Comparison of ENCODE assay signal across 8 cellular contexts in genomic region chr17:49361902-49362722, GRCh38. TPM values are rescaled to one million over a fixed set of nuclear protein-coding genes. Genes with fewer than 3 reads are reported as not detected.
DNase-seq lines count a peak whose midpoint lies in the region; ATAC-seq and TF ChIP-seq lines count a peak whose summit lies in the region.

Gene ZNF652, minus strand, starts transcription at chr17:49362250. Its CDS starts 44,525 bp downstream, at chr17:49317725.

- no peaks in the 10 kb centered on the region for H3K36me3 ChIP-seq in HUES48 (ENCODE audit: control insufficient read depth, insufficient read depth, low read length)
- no peaks in the 10 kb centered on the region for H3K36me3 ChIP-seq in endodermal cell (ENCODE audit: control insufficient read depth, insufficient read depth, low read length)

- H3K9me3 Mint-ChIP-seq in endodermal cell (no peaks in the 10 kb centered on the region), mesothelial cell of epicardium (no peaks in the 10 kb centered on the region)

- TF ChIP-seq CTCF in endodermal cell (conservative IDR thresholded peaks at IDR 0.05) (no peak), mesothelial cell of epicardium (IDR thresholded peaks at IDR 0.05; ENCODE audit: unreplicated experiment) (no peak)

- peaks cover 2% of the 10 kb centered on the region for H3K27me3 Mint-ChIP-seq in endodermal cell (ENCODE audit: insufficient read depth)
- no peaks in the 10 kb centered on the region for H3K27me3 Mint-ChIP-seq in mesothelial cell of epicardium (ENCODE audit: low read depth)

- ATAC-seq in GM21360 (IDR thresholded peaks at IDR 0.05; ENCODE audit: unreplicated experiment) = peak; percentile 63

- peak; percentile 95 for DNase-seq in COLO668 (lab: John Stamatoyannopoulos, UW; ENCODE audit: unreplicated experiment)
- peak; percentile 84 for DNase-seq in NOMO-1 treated with dmso at 0.1 percent for 144 hours (lab: John Stamatoyannopoulos, UW; ENCODE audit: unreplicated experiment)
- peak; percentile 69 for DNase-seq in activated CD8-positive, alpha-beta memory T cell treated with anti-CD3 and anti-CD28 coated beads, Interleukin-2, amount 50 U/mL, for 24 hours (ENCODE audit: extremely low read depth)
- DNase-seq in endodermal cell = peak; percentile 100
- DNase-seq in mesothelial cell of epicardium (ENCODE audit: low spot score in 2 of 2, unreplicated experiment in 2 of 2) = peak; percentile 96 to 97
- DNase-seq in stimulated activated CD8-positive, alpha-beta memory T cell treated with anti-CD3 and anti-CD28 coated beads, Interleukin-15, amount 100 ng/mL, for 4 hours (ENCODE audit: low read depth in 2 of 2) = peak; percentile 88 to 89

- peaks cover 35% of the 10 kb centered on the region for H3K4me1 ChIP-seq in HUES48 (ENCODE audit: control insufficient read depth, insufficient read depth, low read length)
- H3K4me1 ChIP-seq in endodermal cell (ENCODE audit: control insufficient read depth, insufficient read depth, low read length) = no peaks in the 10 kb centered on the region

- H3K27ac ChIP-seq in HUES48 (ENCODE audit: low read depth, low read length) (peak within 1 kb of the TSS; percentile 91), endodermal cell (ENCODE audit: low read depth, low read length) (peak within 1 kb of the TSS; percentile 75)

- H3K27me3 ChIP-seq in HUES48 (ENCODE audit: control insufficient read depth, insufficient read depth, low read length) (no peaks in the 10 kb centered on the region), endodermal cell (ENCODE audit: control insufficient read depth, insufficient read depth, low read length, poor library complexity, severe bottlenecking) (no peaks in the 10 kb centered on the region)

- H3K9ac ChIP-seq in HUES48 (ENCODE audit: low read depth, low read length) = peak within 1 kb of the TSS; percentile 85
- peak within 1 kb of the TSS; percentile 82 for H3K9ac ChIP-seq in endodermal cell (ENCODE audit: extremely low read depth, low read length, poor library complexity, severe bottlenecking)

- H3K4me3 ChIP-seq in HUES48 (ENCODE audit: low read depth, low read length) = peak within 1 kb of the TSS; percentile 75
- peak within 1 kb of the TSS; percentile 92 for H3K4me3 ChIP-seq in endodermal cell (ENCODE audit: low read length)

- H3K36me3 Mint-ChIP-seq in endodermal cell (ENCODE audit: low read depth) (no peaks in the 10 kb centered on the region), mesothelial cell of epicardium (no peaks in the 10 kb centered on the region)

- H3K4me3 Mint-ChIP-seq in endodermal cell (peak within 1 kb of the TSS; percentile 83), mesothelial cell of epicardium (peak within 1 kb of the TSS; percentile 87)

- H3K27ac Mint-ChIP-seq in endodermal cell (peak within 1 kb of the TSS; percentile 92), mesothelial cell of epicardium (peak within 1 kb of the TSS; percentile 97)

- H3K9me3 ChIP-seq in HUES48 (ENCODE audit: control insufficient read depth, insufficient read depth, low read length) (no peaks in the 10 kb centered on the region), endodermal cell (ENCODE audit: control insufficient read depth, low read length) (no peaks in the 10 kb centered on the region)

- H3K4me1 Mint-ChIP-seq in endodermal cell = peaks cover 49% of the 10 kb centered on the region
- H3K4me1 Mint-ChIP-seq in mesothelial cell of epicardium = peaks cover 42% of the 10 kb centered on the region

- WGBS in endodermal cell (ENCODE audit: insufficient coverage in 1 of 2, insufficient read length in 1 of 2), 2 experiments = 0 to 2% methylated on average over 17 to 93 of the region's 106 CpGs

RNA-seq across cellular contexts. Expression of gene ZNF652, which starts in this region (rescaled TPM):
- 10 to 100 TPM; 42.6 to 60.0 TPM for total RNA-seq in endodermal cell
- 15.5 TPM for polyA plus RNA-seq in endodermal cell (2013, experiment 1 of 2)
- 19.1 TPM for polyA plus RNA-seq in endodermal cell (2013, experiment 2 of 2)
- total RNA-seq in mesothelial cell of epicardium = 64.0 to 66.0 TPM (median 64.3 TPM) in 3 replicates

Comparison
In these comparisons a context has a peak if more than half of its experiments do, and no peak if none do; other contexts are left out.
1. Peak in every context shown above with its lines: DNase-seq, ATAC-seq, H3K4me3 ChIP-seq and H3K27ac ChIP-seq.